17 cellular contexts compared by ENCODE assay signal in the genomic region with DNA sequence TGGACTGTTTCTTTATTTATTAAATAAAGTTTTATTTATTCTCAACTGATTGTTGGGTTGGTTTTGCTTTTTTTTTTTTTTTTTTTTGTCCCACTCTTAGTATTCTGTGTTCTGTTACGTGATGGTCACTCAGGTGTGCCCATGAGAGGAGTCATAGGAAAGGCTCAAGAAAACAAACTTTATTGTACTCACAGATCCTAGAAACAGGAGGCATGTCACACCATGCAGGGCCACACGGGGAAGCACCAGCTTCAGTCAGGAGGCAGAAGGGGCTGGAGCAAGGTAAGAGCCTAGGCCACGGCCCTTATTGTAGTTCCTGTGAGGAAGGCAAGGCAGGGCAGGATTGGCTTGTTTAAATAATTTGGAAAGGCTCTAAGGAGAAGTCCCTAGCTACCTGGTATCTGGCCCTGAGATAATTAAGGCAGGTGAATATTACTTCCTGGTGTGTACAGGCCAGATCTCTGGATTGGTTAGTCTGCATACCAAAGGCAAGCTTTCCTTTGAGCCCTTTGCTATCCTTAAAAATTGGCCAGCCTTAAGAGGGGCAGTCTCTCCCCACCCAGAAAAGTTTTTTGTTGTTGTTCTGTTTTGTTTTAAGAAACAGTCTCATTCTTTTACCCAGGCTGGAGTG. TPM values are rescaled to one million over a fixed set of nuclear protein-coding genes. Genes with fewer than 3 reads are reported as not detected.
DNase-seq lines count a peak whose midpoint lies in the region; ATAC-seq, FAIRE-seq and TF ChIP-seq lines count a peak whose summit lies in the region.
"Had no signal": no experiment of that assay in that cellular context is flagged by ENCODE, and none has a peak within 500 bp of the region (broad histone marks: within the 10 kb centered on the region; RNA-seq: fewer than 3 reads in every experiment).

No MANE protein-coding gene starts in this region.

- TF ChIP-seq CTCF in GM12875 (IDR thresholded peaks at IDR 0.05; ENCODE audit: borderline replicate concordance, insufficient read depth, low read depth, low read length) (peak; percentile 17; the same call in 1 of the 2 replicates), kidney (IDR thresholded peaks at IDR 0.05; ENCODE audit: borderline replicate concordance, extremely low read depth, insufficient read depth) (no peak)

- DNase-seq in ACHN (peak; percentile 18), SK-MEL-5 (ENCODE audit: low read depth, low spot score) (peak; percentile 25), iPS DF 4.7 (ENCODE audit: extremely low read depth, low spot score) (peak; percentile 19), kidney (no peak), GM12892 (ENCODE audit: insufficient read length) (no peak), mucosa of gallbladder (ENCODE audit: low spot score) (no peak)
- DNase-seq: activated gamma-delta T cell; naive thymus-derived CD8-positive, alpha-beta T cell; SIG-M5 had no signal

- H3K4me1 ChIP-seq in kidney (ENCODE audit: control insufficient read depth in 1 of 2, insufficient read depth in 1 of 2, low read depth in 1 of 2, low read length in 2 of 2) = no peaks in the 10 kb centered on the region
- H3K4me1 ChIP-seq: HAP-1 had no signal

- ATAC-seq in GM21737 (IDR thresholded peaks at IDR 0.05; ENCODE audit: unreplicated experiment) = no peak
- ATAC-seq: activated CD4-positive, CD25-positive, alpha-beta regulatory T cell treated with anti-CD3 and anti-CD28 coated beads, Interleukin-2, amount 50 U/mL, for 24 hours had no signal

- H3K9ac ChIP-seq in kidney (ENCODE audit: low read length in 2 of 2) = no peak overlapping the region
- H3K9ac ChIP-seq: BLaER1 treated with 17β-estradiol and CSF1 and Interleukin-3, amounts not matched to agents 10 nM and 100 nM; KMS-11 had no signal

- H3K27ac ChIP-seq in kidney (ENCODE audit: low read depth in 2 of 2, low read length in 2 of 2) = no peak overlapping the region
- H3K27ac ChIP-seq: BLaER1 treated with 17β-estradiol and CSF1 and Interleukin-3, amounts not matched to agents 10 nM and 100 nM; KMS-11; skin epidermis had no signal

- H3K36me3 ChIP-seq in kidney (ENCODE audit: control insufficient read depth in 1 of 2, insufficient read depth in 2 of 2, low read length in 2 of 2) = no peaks in the 10 kb centered on the region
- H3K36me3 ChIP-seq: BLaER1 treated with 17β-estradiol and CSF1 and Interleukin-3, amounts not matched to agents 10 nM and 100 nM; HAP-1 had no signal

- FAIRE-seq in kidney (lab: Jason Lieb, UNC) = no peak
- FAIRE-seq in GM12892 (lab: Jason Lieb, UNC) = no peak

- H3K4me3 ChIP-seq in GM12875 (ENCODE audit: low read depth, low read length) (no peak overlapping the region), kidney (ENCODE audit: low read length in 2 of 2) (no peak overlapping the region)
- H3K4me3 ChIP-seq: BLaER1 treated with 17β-estradiol and CSF1 and Interleukin-3, amounts not matched to agents 10 nM and 100 nM; HAP-1; skin epidermis had no signal

- TF ChIP-seq POLR2A in GM12892 (IDR thresholded peaks at IDR 0.05; ENCODE audit: low read depth, low read length) = no peak

- in situ Hi-C loops in ACHN (cut with HindIII; ENCODE audit: low pct_ligation_motif_present, low pct_unique_long_range_greater_than_20kb, low sequenced_read_pairs) = no loop called here
- in situ Hi-C loops in SK-MEL-5 (cut with HindIII; ENCODE audit: low pct_unique_long_range_greater_than_20kb, low sequenced_read_pairs) = no loop called here

- H3K9me3 ChIP-seq in kidney (ENCODE audit: control insufficient read depth in 1 of 2, low read length in 2 of 2) = no peaks in the 10 kb centered on the region
- H3K9me3 ChIP-seq: BLaER1 treated with 17β-estradiol and CSF1 and Interleukin-3, amounts not matched to agents 10 nM and 100 nM; HAP-1 had no signal

- intact Hi-C loops in kidney (cut with DNase I) = no loop called here

RNA-seq across cellular contexts. Expression of a gene that starts 8.3 kb away (rescaled TPM):
- 0.11 and 0.13 TPM in 2 replicates for total RNA-seq in SK-MEL-5 (2014; rRNA removed; shearing (Covaris generic))
- not detected in 2 replicates for polyA plus RNA-seq in SK-MEL-5 (2015; cell fraction: cytosol; rRNA removed)
- polyA plus RNA-seq in SK-MEL-5 (2015; cell fraction: nucleus; rRNA removed) = not detected in 2 replicates
- 0.16 TPM for total RNA-seq in kidney
- 0.45 TPM for polyA plus RNA-seq in kidney (ENCODE audit: insufficient read depth, low read depth, low replicate concordance)
- not detected for polyA plus RNA-seq in GM12892 (2012; ENCODE audit: missing spikeins)
- total RNA-seq in mucosa of gallbladder = not detected
- total RNA-seq: cardiac septum; naive thymus-derived CD8-positive, alpha-beta T cell had no signal
- polyA plus RNA-seq: naive thymus-derived CD8-positive, alpha-beta T cell had no signal

Comparison
In these comparisons a context has a peak if more than half of its experiments do, and no peak if none do; other contexts are left out.
1. DNase-seq: peak in ACHN (single experiment), SK-MEL-5 (single experiment) and iPS DF 4.7 (single experiment); none in kidney (single experiment), GM12892 (single experiment) and mucosa of gallbladder (single experiment).